ENCODE assay signal across 16 cellular contexts in genomic region chr21:33234618-33235520, GRCh38. TPM values are rescaled to one million over a fixed set of nuclear protein-coding genes. Genes with fewer than 3 reads are reported as not detected.
DNase-seq lines count a peak whose midpoint lies in the region; ATAC-seq and TF ChIP-seq lines count a peak whose summit lies in the region.
"Had no signal": no experiment of that assay in that cellular context is flagged by ENCODE, and none has a peak within 500 bp of the region (broad histone marks: within the 10 kb centered on the region; RNA-seq: fewer than 3 reads in every experiment).

No MANE protein-coding gene starts in this region.

- no peaks in the 10 kb centered on the region for H3K9me3 Mint-ChIP-seq in CD8-positive, alpha-beta memory T cell
- H3K9me3 Mint-ChIP-seq in WTC11 (peaks cover 31% of the 10 kb centered on the region), memory B cell (no peaks in the 10 kb centered on the region), nephron progenitor cell (peaks cover 35% of the 10 kb centered on the region)
- H3K9me3 Mint-ChIP-seq: IgD-negative memory B cell had no signal

- peak overlapping the region in 2 of 11 experiments; percentile 13 to 45; a peak in 2 of 22 replicates for H3K9ac ChIP-seq in BLaER1 treated with 17β-estradiol and CSF1 and Interleukin-3, amounts not matched to agents 10 nM and 100 nM

- H3K27me3 ChIP-seq in BLaER1 treated with 17β-estradiol and CSF1 and Interleukin-3, amounts not matched to agents 10 nM and 100 nM = no peaks in the 10 kb centered on the region
- H3K27me3 ChIP-seq in CD8-positive, alpha-beta memory T cell (ENCODE audit: insufficient read depth, low read length, poor library complexity, severe bottlenecking) = no peaks in the 10 kb centered on the region
- no peaks in the 10 kb centered on the region for H3K27me3 ChIP-seq in SJCRH30
- H3K27me3 ChIP-seq: body of pancreas had no signal

- peaks cover 13 to 76% (median 52%) of the 10 kb centered on the region in 11 experiments; a peak in 21 of 22 replicates for H3K36me3 ChIP-seq in BLaER1 treated with 17β-estradiol and CSF1 and Interleukin-3, amounts not matched to agents 10 nM and 100 nM
- H3K36me3 ChIP-seq in CD8-positive, alpha-beta memory T cell (ENCODE audit: insufficient read depth, low read length) = no peaks in the 10 kb centered on the region
- peaks cover 10% of the 10 kb centered on the region for H3K36me3 ChIP-seq in SJCRH30

- no peaks in the 10 kb centered on the region for H3K27me3 Mint-ChIP-seq in CD8-positive, alpha-beta memory T cell
- H3K27me3 Mint-ChIP-seq in WTC11 (ENCODE audit: low read depth) = peaks cover 4% of the 10 kb centered on the region; the same call in 1 of the 2 replicates
- no peaks in the 10 kb centered on the region for H3K27me3 Mint-ChIP-seq in memory B cell
- peaks cover 6% of the 10 kb centered on the region for H3K27me3 Mint-ChIP-seq in nephron progenitor cell (ENCODE audit: low read depth, poor library complexity)

- H3K4me2 ChIP-seq in BLaER1 treated with 17β-estradiol and CSF1 and Interleukin-3, amounts not matched to agents 10 nM and 100 nM = peak overlapping the region in 8 of 11 experiments; percentile 1 to 100 (median 72); a peak in 11 of 22 replicates

- peak overlapping the region in 4 of 11 experiments; percentile 30 to 49 (median 38); a peak in 6 of 22 replicates for H3K27ac ChIP-seq in BLaER1 treated with 17β-estradiol and CSF1 and Interleukin-3, amounts not matched to agents 10 nM and 100 nM
- H3K27ac ChIP-seq in CD8-positive, alpha-beta memory T cell (ENCODE audit: low read depth, low read length) = no peak overlapping the region
- no peak overlapping the region for H3K27ac ChIP-seq in SJCRH30
- H3K27ac ChIP-seq: body of pancreas, RWPE1 had no signal

- peak overlapping the region; percentile 49 to 78 (median 67) for H3K4me3 Mint-ChIP-seq in CD8-positive, alpha-beta memory T cell
- no peak overlapping the region for H3K4me3 Mint-ChIP-seq in WTC11
- no peak overlapping the region for H3K4me3 Mint-ChIP-seq in memory B cell
- H3K4me3 Mint-ChIP-seq in nephron progenitor cell = no peak overlapping the region

- H3K27ac Mint-ChIP-seq in CD8-positive, alpha-beta memory T cell = peak overlapping the region; percentile 35 to 92 (median 76)
- peak overlapping the region; percentile 60; the same call in 1 of the 2 replicates for H3K27ac Mint-ChIP-seq in WTC11
- peak overlapping the region; percentile 75 for H3K27ac Mint-ChIP-seq in memory B cell
- H3K27ac Mint-ChIP-seq in nephron progenitor cell = no peak overlapping the region

- POLR2A ChIA-PET in CD8-positive, alpha-beta memory T cell (lab: Charles Lee) = interaction anchor here (0.6 to 2.4 kb wide), 3 partner anchors 14 to 245 kb away, joined by 3 to 5 read pairs (median 4); partner anchors contain the start of gene TMEM50B
- POLR2A ChIA-PET in WTC11 (lab: Charles Lee) = interaction anchor here (0.6 kb wide), 1 partner anchor 109 kb away, joined by 3 read pairs; no protein-coding TSS in a partner anchor

- peaks cover 41 to 83% (median 75%) of the 10 kb centered on the region in 10 experiments for H3K4me1 ChIP-seq in BLaER1 treated with 17β-estradiol and CSF1 and Interleukin-3, amounts not matched to agents 10 nM and 100 nM
- peaks cover 78% of the 10 kb centered on the region for H3K4me1 ChIP-seq in CD8-positive, alpha-beta memory T cell (ENCODE audit: insufficient read depth, low read length)
- peaks cover 15% of the 10 kb centered on the region; the same call in 1 of the 2 replicates for H3K4me1 ChIP-seq in SJCRH30

- CTCF ChIA-PET in CD8-positive, alpha-beta memory T cell (lab: Charles Lee) = no interaction called here
- CTCF ChIA-PET in WTC11 (lab: Charles Lee) = interaction anchor here (1.3 kb wide), 1 partner anchor 127 kb away, joined by 3 read pairs; no protein-coding TSS in a partner anchor

- no peak for TF ChIP-seq CTCF in WTC11 (IDR thresholded peaks at IDR 0.05)
- TF ChIP-seq CTCF in nephron progenitor cell (IDR thresholded peaks at IDR 0.05) = no peak

- peaks cover 75 to 82% (median 81%) of the 10 kb centered on the region in 3 donors for H3K4me1 Mint-ChIP-seq in CD8-positive, alpha-beta memory T cell
- H3K4me1 Mint-ChIP-seq in WTC11 (peaks cover 35% of the 10 kb centered on the region), memory B cell (peaks cover 57% of the 10 kb centered on the region), nephron progenitor cell (peaks cover 8% of the 10 kb centered on the region)

- ATAC-seq in WTC11 (no peak), memory B cell (ENCODE audit: low read depth) (no peak)
- ATAC-seq: body of pancreas, mucosa of descending colon had no signal

- H4K20me1 ChIP-seq in BLaER1 treated with 17β-estradiol and CSF1 and Interleukin-3, amounts not matched to agents 10 nM and 100 nM = peaks cover 10 to 76% (median 48%) of the 10 kb centered on the region in 11 experiments; a peak in 19 of 22 replicates

- H3K4me3 ChIP-seq in BLaER1 treated with 17β-estradiol and CSF1 and Interleukin-3, amounts not matched to agents 10 nM and 100 nM = no peak overlapping the region
- H3K4me3 ChIP-seq in CD8-positive, alpha-beta memory T cell (ENCODE audit: low read length) = no peak overlapping the region
- no peak overlapping the region for H3K4me3 ChIP-seq in SJCRH30
- H3K4me3 ChIP-seq: body of pancreas, mucosa of descending colon had no signal

- H3K9me3 ChIP-seq in BLaER1 treated with 17β-estradiol and CSF1 and Interleukin-3, amounts not matched to agents 10 nM and 100 nM (replicated peaks in 1 of 11) = no peaks in the 10 kb centered on the region
- H3K9me3 ChIP-seq in CD8-positive, alpha-beta memory T cell (ENCODE audit: low read length) = no peaks in the 10 kb centered on the region
- peaks cover 6% of the 10 kb centered on the region; the same call in 1 of the 2 replicates for H3K9me3 ChIP-seq in SJCRH30 (replicated peaks)
- H3K9me3 ChIP-seq: body of pancreas, mucosa of descending colon had no signal

- peaks cover 0 to 43% (median 10%) of the 10 kb centered on the region in 3 donors for H3K36me3 Mint-ChIP-seq in CD8-positive, alpha-beta memory T cell
- H3K36me3 Mint-ChIP-seq in WTC11 = peaks cover 39% of the 10 kb centered on the region
- peaks cover 23% of the 10 kb centered on the region for H3K36me3 Mint-ChIP-seq in memory B cell
- peaks cover 47% of the 10 kb centered on the region for H3K36me3 Mint-ChIP-seq in nephron progenitor cell (ENCODE audit: low read depth)

- no peak for DNase-seq in CD8-positive, alpha-beta memory T cell
- DNase-seq in WTC11 (ENCODE audit: low spot score) (no peak), memory B cell (ENCODE audit: low spot score in 2 of 2) (no peak), SJCRH30 (no peak), nephron progenitor cell (no peak), NCI-H82 (lab: John Stamatoyannopoulos, UW) (no peak)
- DNase-seq: activated CD8-positive, alpha-beta memory T cell treated with anti-CD3 and anti-CD28 coated beads, Interleukin-2, amount 50 U/mL, for 48 hours; body of pancreas; GDM1; mucosa of descending colon; NCI-H510A treated with DMSO at 0.1 percent for 48 hours; stimulated activated CD4-positive, alpha-beta T cell treated with anti-CD3 and anti-CD28 coated beads, Interleukin-2, amount 100 ng/mL, for 24 hours; T1000 had no signal

TF ChIP-seq in WTC11, 78 proteins besides CTCF, POLR2A, EP300 and RAD21 (continues in another document):
- TF ChIP-seq TP53 (CRISPR knock-in tag; IDR thresholded peaks at IDR 0.05) = no peak
- TF ChIP-seq GABPB1 (CRISPR knock-in tag; IDR thresholded peaks at IDR 0.05) = no peak
- no peak for TF ChIP-seq NR3C1 (CRISPR knock-in tag; conservative IDR thresholded peaks at IDR 0.05; ENCODE audit: low read depth)
- TF ChIP-seq ZNF138 (CRISPR knock-in tag; conservative IDR thresholded peaks at IDR 0.05) = no peak
- TF ChIP-seq, protein P1, sequence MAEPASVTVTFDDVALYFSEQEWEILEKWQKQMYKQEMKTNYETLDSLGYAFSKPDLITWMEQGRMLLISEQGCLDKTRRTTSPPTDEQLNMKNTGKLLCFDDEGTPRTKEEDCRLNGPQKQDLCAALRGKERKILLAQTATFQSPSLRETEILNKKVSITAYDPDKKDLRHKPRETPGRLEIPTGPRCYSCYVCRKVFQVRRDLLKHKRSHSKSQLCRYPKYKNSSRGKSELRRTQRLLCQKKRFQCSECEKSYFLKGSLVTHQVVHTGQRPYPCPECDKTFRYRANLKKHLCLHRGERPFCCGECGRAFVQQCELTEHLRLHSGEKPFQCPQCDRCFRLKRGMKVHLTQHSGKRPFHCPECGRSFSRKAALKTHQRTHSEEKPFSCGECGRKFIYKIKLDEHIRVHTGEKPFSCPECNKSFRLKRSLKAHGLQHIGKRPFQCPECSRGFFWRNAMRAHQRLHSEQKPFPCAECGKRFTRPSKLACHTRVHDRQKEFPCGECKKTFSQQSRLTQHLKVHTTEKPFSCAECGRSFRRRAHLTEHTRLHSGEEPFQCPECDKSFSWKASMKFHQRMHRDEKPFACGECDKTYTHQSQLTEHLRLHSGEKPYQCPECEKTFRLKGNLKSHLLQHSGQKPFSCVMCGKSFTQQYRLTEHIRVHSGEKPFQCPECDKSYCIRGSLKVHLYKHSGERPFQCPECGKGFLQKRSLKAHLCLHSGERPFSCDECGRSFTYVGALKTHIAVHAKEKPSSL (CRISPR knock-in tag; conservative IDR thresholded peaks at IDR 0.05) = no peak
- TF ChIP-seq FOXK1 (CRISPR knock-in tag; IDR thresholded peaks at IDR 0.05) = no peak
- TF ChIP-seq SMAD4 (CRISPR knock-in tag; IDR thresholded peaks at IDR 0.05) = no peak
- TF ChIP-seq ZNF317 (CRISPR knock-in tag; IDR thresholded peaks at IDR 0.05; ENCODE audit: borderline replicate concordance, low read depth) = no peak
- no peak for TF ChIP-seq NFYB (CRISPR knock-in tag; conservative IDR thresholded peaks at IDR 0.05; ENCODE audit: low read depth)

RNA-seq across cellular contexts. Expression of gene IFNAR2, which starts 5.1 kb away (rescaled TPM):
- 10 to 100 TPM; 23.4 to 26.4 TPM for total RNA-seq in CD8-positive, alpha-beta memory T cell
- 85.3 TPM for polyA plus RNA-seq in CD8-positive, alpha-beta memory T cell
- total RNA-seq in WTC11 (2021) = 13.3 to 19.1 TPM (median 16.4 TPM) in 3 replicates
- total RNA-seq in SJCRH30 (2014; rRNA removed; shearing (Covaris generic)) = 13.1 and 17.7 TPM in 2 replicates

RNA-seq across cellular contexts. Expression of gene IL10RB, which starts 31.3 kb away (rescaled TPM):
- 10 to 100 TPM; 23.4 to 25.3 TPM for total RNA-seq in CD8-positive, alpha-beta memory T cell
- 51.4 TPM for polyA plus RNA-seq in CD8-positive, alpha-beta memory T cell
- total RNA-seq in WTC11 (2021) = 3.7 to 5.1 TPM (median 4.1 TPM) in 3 replicates
- 7.0 and 8.8 TPM in 2 replicates for total RNA-seq in SJCRH30 (2014; rRNA removed; shearing (Covaris generic))

Comparison
In these comparisons a context has a peak if more than half of its experiments do, and no peak if none do; other contexts are left out.
1. H3K4me3 Mint-ChIP-seq: peak in CD8-positive, alpha-beta memory T cell (7 of 7); none in WTC11 (single experiment), memory B cell (single experiment) and nephron progenitor cell (single experiment).